ENCODE assay signal across 8 cellular contexts in genomic region chr11:57277845-57278720, GRCh38. TPM values are rescaled to one million over a fixed set of nuclear protein-coding genes. Genes with fewer than 3 reads are reported as not detected.
DNase-seq lines count a peak whose midpoint lies in the region; ATAC-seq and TF ChIP-seq lines count a peak whose summit lies in the region.

No MANE protein-coding gene starts in this region.

- no peak overlapping the region for H2AK5ac ChIP-seq in neuronal stem cell (ENCODE audit: low read depth, low read length)

- H2BK120ac ChIP-seq in neuronal stem cell (ENCODE audit: low read depth, low read length) = no peak overlapping the region

- H3K4me2 ChIP-seq in neuronal stem cell (ENCODE audit: insufficient read depth, low read length, poor library complexity, severe bottlenecking) = peak overlapping the region; percentile 39

- H3K23ac ChIP-seq in neuronal stem cell (ENCODE audit: low read depth, low read length, poor library complexity) = no peak overlapping the region

- H3K9me3 ChIP-seq in neuronal stem cell (replicated peaks in 1 of 2; ENCODE audit: control insufficient read depth in 2 of 2, insufficient read depth in 1 of 2, low read depth in 1 of 2, low read length in 2 of 2) (peaks cover 0 to 5% of the 10 kb centered on the region in 2 donors), upper lobe of right lung (no peaks in the 10 kb centered on the region)

- DNase-seq in AG08395 (ENCODE audit: low spot score) (peak; percentile 86), GM13977 (ENCODE audit: low spot score) (no peak), NCI-H2196 treated with DMSO at 0.1 percent for 48 hours (lab: John Stamatoyannopoulos, UW; ENCODE audit: unreplicated experiment) (peak; percentile 34), fibroblast of pulmonary artery (ENCODE audit: low read depth) (peak; percentile 94), neuronal stem cell (ENCODE audit: low spot score) (peak; percentile 70), upper lobe of right lung (peak; percentile 75)
- peak; percentile 68 for DNase-seq in activated CD8-positive, alpha-beta memory T cell treated with anti-CD3 and anti-CD28 coated beads for 24 hours

- intact Hi-C loops in upper lobe of right lung (cut with DNase I) = no loop called here

- no peak overlapping the region for H3K18ac ChIP-seq in neuronal stem cell (ENCODE audit: low read length)

- no CpG with 5 or more reads among the region's 14 CpGs for WGBS in neuronal stem cell (ENCODE audit: extremely low coverage in 2 of 2, insufficient read length in 2 of 2, insufficient replicate concordance in 1 of 2), 2 donors

- no peak overlapping the region for H2BK12ac ChIP-seq in neuronal stem cell (ENCODE audit: low read length)

- H3K4me1 ChIP-seq in neuronal stem cell (ENCODE audit: control insufficient read depth in 2 of 2, insufficient read depth in 1 of 2, low read depth in 1 of 2, low read length in 2 of 2) = peaks cover 4 to 5% of the 10 kb centered on the region in 2 donors
- H3K4me1 ChIP-seq in upper lobe of right lung = peaks cover 27% of the 10 kb centered on the region

- H3K14ac ChIP-seq in neuronal stem cell (ENCODE audit: low read length) = no peak overlapping the region

- H3K36me3 ChIP-seq in neuronal stem cell (replicated peaks in 1 of 2; ENCODE audit: control insufficient read depth in 2 of 2, insufficient read depth in 2 of 2, low read length in 2 of 2) = no peaks in the 10 kb centered on the region
- H3K36me3 ChIP-seq in upper lobe of right lung = no peaks in the 10 kb centered on the region

- no peak overlapping the region for H3K4ac ChIP-seq in neuronal stem cell (ENCODE audit: low read length)

- H3K4me3 ChIP-seq in fibroblast of pulmonary artery (replicated peaks; ENCODE audit: low read depth, low read length) (peak overlapping the region; percentile 17), neuronal stem cell (ENCODE audit: low read length in 2 of 2) (peak overlapping the region in 1 of 2 donors; percentile 6), upper lobe of right lung (no peak overlapping the region)

- no peak overlapping the region for H4K91ac ChIP-seq in neuronal stem cell (ENCODE audit: low read depth, low read length, poor library complexity)

- H3K27me3 ChIP-seq in neuronal stem cell (ENCODE audit: control insufficient read depth in 3 of 3, insufficient read depth in 3 of 3, low read depth in 1 of 3, low read length in 3 of 3) = peaks cover 0 to 3% (median 0%) of the 10 kb centered on the region in 3 experiments
- H3K27me3 ChIP-seq in upper lobe of right lung = no peaks in the 10 kb centered on the region

- TF ChIP-seq CTCF in GM13977 (IDR thresholded peaks at IDR 0.05; ENCODE audit: extremely low read depth, insufficient read depth, missing control alignments) (peak; percentile 87), fibroblast of pulmonary artery (IDR thresholded peaks at IDR 0.05; ENCODE audit: low read length, missing control alignments) (peak; percentile 89), upper lobe of right lung (IDR thresholded peaks at IDR 0.05) (peak; percentile 80)

- H3K79me1 ChIP-seq in neuronal stem cell (ENCODE audit: low read depth, low read length) = no peaks in the 10 kb centered on the region

- in situ Hi-C loops in GM13977 (cut with MboI; ENCODE audit: low pct_unique_long_range_greater_than_20kb, low sequenced_read_pairs, unreplicated experiment) = no loop called here

- H2BK15ac ChIP-seq in neuronal stem cell (ENCODE audit: low read length) = no peak overlapping the region

- peak overlapping the region; percentile 88 for H2AFZ ChIP-seq in neuronal stem cell (ENCODE audit: low read length)

- no peak overlapping the region for H2BK5ac ChIP-seq in neuronal stem cell (ENCODE audit: low read length)

- ATAC-seq in HG03045 (IDR thresholded peaks at IDR 0.05; ENCODE audit: unreplicated experiment) (peak; percentile 69), upper lobe of right lung (peak; percentile 85)

- no peak overlapping the region for H4K8ac ChIP-seq in neuronal stem cell (ENCODE audit: low read depth, low read length)

- H3K9ac ChIP-seq in neuronal stem cell (ENCODE audit: low read depth, low read length, poor library complexity) = no peak overlapping the region

- H3K27ac ChIP-seq in neuronal stem cell (replicated peaks; ENCODE audit: low read length) (no peak overlapping the region), upper lobe of right lung (peak overlapping the region; percentile 79)

RNA-seq across cellular contexts. Expression of gene APLNR, which starts 41.0 kb away (rescaled TPM):
- 1.6 TPM for polyA plus RNA-seq in neuronal stem cell (2013, experiment 1 of 2)
- 1.6 TPM for polyA plus RNA-seq in neuronal stem cell (2013, experiment 2 of 2)
- 1.2 TPM for total RNA-seq in upper lobe of right lung

RNA-seq across cellular contexts. Expression of gene TNKS1BP1, which starts 46.7 kb away (rescaled TPM):
- polyA plus RNA-seq in neuronal stem cell (2013, experiment 1 of 2) = 77.7 TPM
- polyA plus RNA-seq in neuronal stem cell (2013, experiment 2 of 2) = 73.2 TPM
- 189 TPM for total RNA-seq in upper lobe of right lung

RNA-seq across cellular contexts. Expression of gene SSRP1, which starts 57.6 kb away (rescaled TPM):
- polyA plus RNA-seq in neuronal stem cell (2013, experiment 1 of 2) = 208 TPM
- 198 TPM for polyA plus RNA-seq in neuronal stem cell (2013, experiment 2 of 2)
- 64.7 TPM for total RNA-seq in upper lobe of right lung
